In the genomic region with DNA sequence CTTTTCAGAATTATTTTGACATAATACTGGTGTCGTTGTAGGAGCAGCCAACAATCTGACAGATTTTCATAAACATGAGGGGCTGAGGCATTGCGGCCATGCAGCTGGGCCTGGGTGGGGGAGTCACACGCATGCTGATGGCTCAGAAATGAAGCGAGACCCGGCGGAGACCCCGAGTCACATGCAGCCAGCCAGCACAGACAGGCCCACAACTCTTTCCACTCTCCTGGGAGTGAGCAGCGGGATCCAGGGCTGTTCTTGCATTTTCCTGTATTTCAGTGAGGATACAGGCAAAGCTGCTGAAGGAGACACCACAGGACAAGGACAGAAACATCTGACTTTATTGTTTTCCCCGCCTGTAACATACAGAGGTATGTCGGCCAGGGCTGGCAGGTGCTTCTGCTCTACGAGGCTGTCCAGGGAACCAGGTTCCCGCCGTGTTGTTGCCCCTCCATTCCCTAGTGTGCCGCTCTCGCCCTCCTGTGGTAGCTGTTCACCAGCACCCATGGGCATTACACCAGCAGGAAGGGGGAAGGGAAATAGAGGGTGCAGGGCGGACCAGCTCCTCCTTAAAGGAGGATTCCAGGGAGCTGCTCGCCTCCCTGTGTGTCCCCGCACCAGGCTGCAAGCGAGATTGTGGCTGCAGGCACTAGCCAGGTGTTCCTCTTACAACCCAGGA, we compare ENCODE assay signal across 15 cellular contexts. TPM values are rescaled to one million over a fixed set of nuclear protein-coding genes. Genes with fewer than 3 reads are reported as not detected.
DNase-seq lines count a peak whose midpoint lies in the region; ATAC-seq, FAIRE-seq and TF ChIP-seq lines count a peak whose summit lies in the region.
"Had no signal": no experiment of that assay in that cellular context is flagged by ENCODE, and none has a peak within 500 bp of the region (broad histone marks: within the 10 kb centered on the region; RNA-seq: fewer than 3 reads in every experiment).

No MANE protein-coding gene starts in this region.

- H3K27me3 ChIP-seq in H7 (ENCODE audit: control insufficient read depth, insufficient read depth, low read length) (no peaks in the 10 kb centered on the region; the same call in 1 of the 2 replicates), keratinocyte (ENCODE audit: control insufficient read depth, extremely low read depth, insufficient read depth, low read length) (no peaks in the 10 kb centered on the region)

- no peaks in the 10 kb centered on the region for H3K79me2 ChIP-seq in keratinocyte (ENCODE audit: control insufficient read depth, insufficient read depth, low read length)

- DNase-seq in H7 (peak; percentile 66), SW480 (ENCODE audit: low spot score) (peak; percentile 64), keratinocyte (ENCODE audit: low read depth, low spot score) (no peak), osteocyte (ENCODE audit: extremely low spot score, unreplicated experiment) (no peak)
- DNase-seq in stimulated activated CD4-positive, alpha-beta T cell treated with anti-CD3 and anti-CD28 coated beads, Interleukin-2, amount 100 ng/mL, for 24 hours: no peak
- DNase-seq: activated CD4-positive, alpha-beta T cell treated with anti-CD3 and anti-CD28 coated beads, Interleukin-2, amount 50 U/mL, for 48 hours; activated naive CD8-positive, alpha-beta T cell treated with anti-CD3 and anti-CD28 coated beads for 36 hours; activated T-cell treated with anti-CD3 and anti-CD28 coated beads, Interleukin-2, amount 50 U/mL, for 48 hours; effector memory CD4-positive, alpha-beta T cell; natural killer cell; NCI-H2081 had no signal

- H3K9me3 ChIP-seq in keratinocyte (ENCODE audit: control insufficient read depth, low read depth, low read length): no peaks in the 10 kb centered on the region

- H3K9me3 Mint-ChIP-seq in osteocyte (ENCODE audit: unreplicated experiment): peaks cover 9% of the 10 kb centered on the region
- H3K9me3 Mint-ChIP-seq: activated naive CD8-positive, alpha-beta T cell treated with anti-CD3 and anti-CD28 coated beads for 36 hours had no signal

- H3K27ac ChIP-seq in C4-2B (no peak overlapping the region), keratinocyte (ENCODE audit: control insufficient read depth, insufficient read depth, low read length) (no peak overlapping the region)

- H3K4me1 Mint-ChIP-seq in osteocyte (ENCODE audit: unreplicated experiment): no peaks in the 10 kb centered on the region
- H3K4me1 Mint-ChIP-seq: activated naive CD8-positive, alpha-beta T cell treated with anti-CD3 and anti-CD28 coated beads for 36 hours; natural killer cell had no signal

- no peaks in the 10 kb centered on the region for H3K9me1 ChIP-seq in keratinocyte (ENCODE audit: control insufficient read depth, extremely low read depth, insufficient read depth, low read length)

- H3K27ac Mint-ChIP-seq in osteocyte (ENCODE audit: unreplicated experiment): no peak overlapping the region
- H3K27ac Mint-ChIP-seq: activated naive CD8-positive, alpha-beta T cell treated with anti-CD3 and anti-CD28 coated beads for 36 hours; natural killer cell had no signal

- no peaks in the 10 kb centered on the region for H4K20me1 ChIP-seq in keratinocyte (ENCODE audit: control insufficient read depth, extremely low read depth, insufficient read depth, low read length)

- H3K36me3 ChIP-seq in H7 (replicated peaks; ENCODE audit: control insufficient read depth, insufficient read depth, low read length) (no peaks in the 10 kb centered on the region), keratinocyte (ENCODE audit: control insufficient read depth in 2 of 2, extremely low read depth in 1 of 2, insufficient read depth in 2 of 2, low read length in 2 of 2) (no peaks in the 10 kb centered on the region)

- H3K4me1 ChIP-seq in keratinocyte (ENCODE audit: control insufficient read depth, extremely low read depth, insufficient read depth, low read length): no peaks in the 10 kb centered on the region

- ATAC-seq in HG02938 (IDR thresholded peaks at IDR 0.05; ENCODE audit: unreplicated experiment) (no peak), GM18511 (IDR thresholded peaks at IDR 0.05; ENCODE audit: unreplicated experiment) (no peak)
- ATAC-seq: natural killer cell had no signal

- H3K4me3 Mint-ChIP-seq in osteocyte (ENCODE audit: unreplicated experiment): no peak overlapping the region
- H3K4me3 Mint-ChIP-seq: activated naive CD8-positive, alpha-beta T cell treated with anti-CD3 and anti-CD28 coated beads for 36 hours; natural killer cell had no signal

- no peaks in the 10 kb centered on the region for H3K27me3 Mint-ChIP-seq in osteocyte (ENCODE audit: unreplicated experiment)

- H3K36me3 Mint-ChIP-seq in osteocyte (ENCODE audit: unreplicated experiment): no peaks in the 10 kb centered on the region
- H3K36me3 Mint-ChIP-seq: activated naive CD8-positive, alpha-beta T cell treated with anti-CD3 and anti-CD28 coated beads for 36 hours; natural killer cell had no signal

- dilution Hi-C loops in keratinocyte (cut with MboI; ENCODE audit: extremely low pct_ligation_motif_present, low sequenced_read_pairs): no loop called here

- no peak overlapping the region for H2AFZ ChIP-seq in keratinocyte (ENCODE audit: control insufficient read depth, low read length)

- H3K4me2 ChIP-seq in keratinocyte (ENCODE audit: control insufficient read depth, extremely low read depth, insufficient read depth, low read depth, low read length): no peak overlapping the region

- TF ChIP-seq CTCF in C4-2B (conservative IDR thresholded peaks at IDR 0.05) (peak; percentile 12; the same call in 1 of the 2 replicates), keratinocyte (optimal IDR thresholded peaks at IDR 0.05 in 1 of 3, IDR thresholded peaks at IDR 0.05 in 1 of 3, conservative IDR thresholded peaks at IDR 0.05 in 1 of 3; ENCODE audit: extremely low read depth in 1 of 3, insufficient read depth in 2 of 3, low read length in 3 of 3) (peak; percentile 38 to 83 (median 57)), osteocyte (IDR thresholded peaks at IDR 0.05) (no peak)

- H3K4me3 ChIP-seq in H7 (ENCODE audit: insufficient read depth, low read depth, low read length) (no peak overlapping the region), keratinocyte (ENCODE audit: control insufficient read depth in 2 of 3, extremely low read depth in 1 of 3, insufficient read depth in 2 of 3, low read depth in 1 of 3, low read length in 3 of 3) (no peak overlapping the region)
- H3K4me3 ChIP-seq: lung had no signal

- no peak for FAIRE-seq in keratinocyte (lab: Jason Lieb, UNC)

- no peak overlapping the region for H3K9ac ChIP-seq in keratinocyte (ENCODE audit: control insufficient read depth, extremely low read depth, insufficient read depth, low read length)

RNA-seq across cellular contexts. Expression of a gene that starts 30.5 kb away (rescaled TPM):
- total RNA-seq in H7 (2014; rRNA removed; shearing (Covaris generic)): 14.1 and 20.2 TPM in 2 replicates
- 0.55 to 1.9 TPM (median 0.67 TPM) in 3 replicates for polyA plus RNA-seq in keratinocyte
- 0.91 TPM for polyA plus RNA-seq in keratinocyte (2011; ENCODE audit: low read depth)
- 0.29 and 0.48 TPM in 2 replicates for polyA plus RNA-seq in keratinocyte (2011; cell fraction: cytosol; rRNA removed)
- 1.1 TPM in 2 replicates for polyA plus RNA-seq in keratinocyte (2011; cell fraction: nucleus; rRNA removed)
- 2.0 and 2.3 TPM in 2 replicates for polyA plus RNA-seq in keratinocyte (2012; ENCODE audit: low replicate concordance)
- polyA minus RNA-seq in keratinocyte: 1.1 to 1.4 TPM (median 1.3 TPM) in 3 replicates
- polyA minus RNA-seq in keratinocyte (2011; cell fraction: cytosol; rRNA and poly(A)+ RNA removed): 2.9 TPM
- polyA minus RNA-seq in keratinocyte (2011; cell fraction: nucleus; rRNA and poly(A)+ RNA removed): 1.5 and 2.3 TPM in 2 replicates
- not detected in 2 replicates for total RNA-seq in osteocyte
- total RNA-seq: activated naive CD8-positive, alpha-beta T cell treated with anti-CD3 and anti-CD28 coated beads for 36 hours; natural killer cell had no signal

Comparison
In these comparisons a context has a peak if more than half of its experiments do, and no peak if none do; other contexts are left out.
1. DNase-seq: peak in H7 (single experiment) and SW480 (single experiment); none in keratinocyte (single experiment), osteocyte (single experiment) and stimulated activated CD4-positive, alpha-beta T cell treated with anti-CD3 and anti-CD28 coated beads, Interleukin-2, amount 100 ng/mL, for 24 hours (0 of 2).
2. RNA of a gene that starts 30.5 kb away (total RNA-seq): 14.1 to 20.2 TPM in H7; not detected in osteocyte; every median in the first group is over 10 times any median in the second.